Comparison of ENCODE assay signal across 19 cellular contexts in genomic region chr15:61831505-61831921, GRCh38.
DNase-seq lines count a peak whose midpoint lies in the region; TF ChIP-seq lines count a peak whose summit lies in the region.
"Had no signal": no experiment of that assay in that cellular context is flagged by ENCODE, and none has a peak within 500 bp of the region (broad histone marks: within the 10 kb centered on the region; RNA-seq: fewer than 3 reads in every experiment).

No MANE protein-coding gene starts in this region.

- no peaks in the 10 kb centered on the region for H3K36me3 ChIP-seq in parathyroid adenoma (ENCODE audit: control insufficient read depth, insufficient read depth, low read length)
- H3K36me3 ChIP-seq: adrenal gland had no signal

- peak overlapping the region; percentile 49 for H3K27ac ChIP-seq in parathyroid adenoma
- H3K27ac ChIP-seq: adrenal gland, testis had no signal

- H3K4me1 ChIP-seq in parathyroid adenoma: peaks cover 4% of the 10 kb centered on the region
- H3K4me1 ChIP-seq: adrenal gland, Caco-2, testis had no signal

- H3K9ac ChIP-seq in parathyroid adenoma: no peak overlapping the region

- no peak for TF ChIP-seq EP300 in Ishikawa (IDR thresholded peaks at IDR 0.05; ENCODE audit: borderline replicate concordance)

- no peaks in the 10 kb centered on the region for H3K79me2 ChIP-seq in parathyroid adenoma

- H2AFZ ChIP-seq in parathyroid adenoma: peak overlapping the region; percentile 73

- no peaks in the 10 kb centered on the region for H3K27me3 ChIP-seq in parathyroid adenoma (ENCODE audit: control insufficient read depth, insufficient read depth, low read length)
- H3K27me3 ChIP-seq: adrenal gland, testis had no signal

- DNase-seq in NCI-H2107 treated with DMSO at 0.1 percent for 48 hours (lab: John Stamatoyannopoulos, UW; ENCODE audit: unreplicated experiment) (peak; percentile 85), SKM-1 (lab: John Stamatoyannopoulos, UW; ENCODE audit: unreplicated experiment) (peak; percentile 70), activated T-cell treated with anti-CD3 and anti-CD28 coated beads for 4 hours (no peak), NCI-H1092 treated with DMSO at 0.1 percent for 48 hours (lab: John Stamatoyannopoulos, UW) (no peak)
- DNase-seq in stimulated activated naive CD4-positive, alpha-beta T cell treated with Interleukin-2 at 50 U/mL for 16 hours (lab: John Stamatoyannopoulos, UW): no peak
- DNase-seq: activated effector memory CD4-positive, alpha-beta T cell treated with Interleukin-2 at 50 U/mL for 16 hours; adrenal gland; Caco-2; central memory CD4-positive, alpha-beta T cell; effector CD4-positive, alpha-beta T cell; islet precursor cell; mammary epithelial cell; NCI-H1930; stimulated activated CD4-positive, alpha-beta T cell treated with anti-CD3 and anti-CD28 coated beads, Interleukin-4, amount 100 ng/mL, for 4 hours; stimulated activated CD8-positive, alpha-beta memory T cell treated with anti-CD3 and anti-CD28 coated beads, Interleukin-4, amount 100 ng/mL, for 48 hours; testis had no signal

- no peak for TF ChIP-seq CTCF in parathyroid adenoma (IDR thresholded peaks at IDR 0.05)

- no peak for TF ChIP-seq RAD21 in Ishikawa (IDR thresholded peaks at IDR 0.05; ENCODE audit: low read depth)

- H3K4me3 ChIP-seq in parathyroid adenoma (ENCODE audit: low read depth, low read length): no peak overlapping the region
- H3K4me3 ChIP-seq: adrenal gland, smooth muscle cell, testis had no signal

- no peak overlapping the region for H3K4me2 ChIP-seq in parathyroid adenoma (ENCODE audit: low read length)
- H3K4me2 ChIP-seq: smooth muscle cell had no signal

- H3K9me3 ChIP-seq in parathyroid adenoma (ENCODE audit: control insufficient read depth, low read length): no peaks in the 10 kb centered on the region
- H3K9me3 ChIP-seq: adrenal gland, Caco-2, testis had no signal

TF ChIP-seq in Ishikawa, 13 proteins besides CTCF, POLR2A, EP300 and RAD21:
- TF ChIP-seq REST (IDR thresholded peaks at IDR 0.05; ENCODE audit: low read depth) (no peak), ZBTB7A (IDR thresholded peaks at IDR 0.05; ENCODE audit: low read depth) (no peak), EGR1 (IDR thresholded peaks at IDR 0.05) (peak; percentile 25; the same call in 1 of the 2 replicates), NFIC (IDR thresholded peaks at IDR 0.05) (no peak), USF1 (IDR thresholded peaks at IDR 0.05) (no peak), CEBPB (IDR thresholded peaks at IDR 0.05) (peak; percentile 77), TCF12 (IDR thresholded peaks at IDR 0.05; ENCODE audit: low read depth) (peak; percentile 35; the same call in 1 of the 2 replicates), CREB1 (IDR thresholded peaks at IDR 0.05; ENCODE audit: low read depth) (no peak), YY1 (IDR thresholded peaks at IDR 0.05; ENCODE audit: low read depth) (no peak), MAX (IDR thresholded peaks at IDR 0.05) (no peak), TAF1 (IDR thresholded peaks at IDR 0.05; ENCODE audit: low read depth) (no peak), FOXM1 (IDR thresholded peaks at IDR 0.05; ENCODE audit: borderline replicate concordance, low read depth) (no peak), TEAD4 (IDR thresholded peaks at IDR 0.05) (no peak)

Comparison
In these comparisons a context has a peak if more than half of its experiments do, and no peak if none do; other contexts are left out.
1. DNase-seq: peak in NCI-H2107 treated with DMSO at 0.1 percent for 48 hours (single experiment) and SKM-1 (single experiment); none in activated T-cell treated with anti-CD3 and anti-CD28 coated beads for 4 hours (single experiment), stimulated activated naive CD4-positive, alpha-beta T cell treated with Interleukin-2 at 50 U/mL for 16 hours (single experiment) and NCI-H1092 treated with DMSO at 0.1 percent for 48 hours (single experiment).